Comparison of ENCODE assay signal across 23 cellular contexts in genomic region chr5:82150562-82150961, GRCh38.
DNase-seq lines count a peak whose midpoint lies in the region; ATAC-seq and TF ChIP-seq lines count a peak whose summit lies in the region.
"Had no signal": no experiment of that assay in that cellular context is flagged by ENCODE, and none has a peak within 500 bp of the region (broad histone marks: within the 10 kb centered on the region; RNA-seq: fewer than 3 reads in every experiment).

No MANE protein-coding gene starts in this region.

- no peaks in the 10 kb centered on the region for H3K9me3 Mint-ChIP-seq in nephron
- H3K9me3 Mint-ChIP-seq: activated naive CD8-positive, alpha-beta T cell treated with anti-CD3 and anti-CD28 coated beads, Interleukin-2, amount 10 ng/mL, durations not matched to agents 7 days and 5 days; central memory CD8-positive, alpha-beta T cell; stimulated activated naive CD8-positive, alpha-beta T cell treated with anti-CD3 and anti-CD28 coated beads, Interleukin-15, amount 100 ng/mL, for 72 hours; T-helper 2 cell treated with Interferon-gamma antibody and Interleukin-4, amounts not matched to agents 5 μg/mL and 100 μg/mL, for 36 hours had no signal

- H3K27me3 Mint-ChIP-seq in nephron (ENCODE audit: low read depth) = no peaks in the 10 kb centered on the region
- H3K27me3 Mint-ChIP-seq: activated naive CD8-positive, alpha-beta T cell treated with anti-CD3 and anti-CD28 coated beads, Interleukin-2, amount 10 ng/mL, durations not matched to agents 7 days and 5 days; CD4-positive, alpha-beta memory T cell; central memory CD8-positive, alpha-beta T cell; stimulated activated naive CD8-positive, alpha-beta T cell treated with anti-CD3 and anti-CD28 coated beads, Interleukin-15, amount 100 ng/mL, for 72 hours had no signal

- H3K36me3 Mint-ChIP-seq in nephron (ENCODE audit: low read depth) = no peaks in the 10 kb centered on the region

- no peak for TF ChIP-seq CTCF in nephron (IDR thresholded peaks at IDR 0.05; ENCODE audit: unreplicated experiment in 3 of 3)

- peaks cover 6% of the 10 kb centered on the region for H3K4me1 Mint-ChIP-seq in nephron
- H3K4me1 Mint-ChIP-seq: activated naive CD8-positive, alpha-beta T cell treated with anti-CD3 and anti-CD28 coated beads, Interleukin-2, amount 10 ng/mL, durations not matched to agents 7 days and 5 days; CD4-positive, alpha-beta memory T cell; central memory CD8-positive, alpha-beta T cell; stimulated activated naive CD8-positive, alpha-beta T cell treated with anti-CD3 and anti-CD28 coated beads, Interleukin-15, amount 100 ng/mL, for 72 hours had no signal

- DNase-seq in ELR (ENCODE audit: low read depth) = peak; percentile 3
- DNase-seq in LHCN-M2 (ENCODE audit: low read depth) = peak; percentile 21
- peak; percentile 18 for DNase-seq in fibroblast of gingiva (ENCODE audit: low read depth)
- no peak for DNase-seq in NCI-H146 treated with DMSO at 0.1 percent for 48 hours (lab: John Stamatoyannopoulos, UW; ENCODE audit: unreplicated experiment)
- DNase-seq in stimulated activated CD8-positive, alpha-beta memory T cell treated with anti-CD3 and anti-CD28 coated beads, Interleukin-4, amount 100 ng/mL, for 48 hours = no peak
- DNase-seq in dedifferentiated amniotic fluid mesenchymal stem cell (ENCODE audit: extremely low spot score) = no peak
- DNase-seq: activated CD4-positive, alpha-beta T cell treated with anti-CD3 and anti-CD28 coated beads for 48 hours; activated gamma-delta T cell; activated naive CD8-positive, alpha-beta T cell treated with anti-CD3 and anti-CD28 coated beads, Interleukin-2, amount 10 ng/mL, durations not matched to agents 7 days and 5 days; activated T-cell treated with anti-CD3 and anti-CD28 coated beads, Interleukin-2, amount 50 U/mL, for 1 hour; CD4-positive, alpha-beta memory T cell; dermis blood vessel endothelial cell; KG1; NCI-H146; NCI-H510A; NK-92 treated with Interleukin-12 subunit alpha and Interleukin-12 subunit beta, amount 100 ng/mL, for 24 hours; SHP77 treated with DMSO at 0.1 percent for 48 hours; stimulated activated naive CD8-positive, alpha-beta T cell treated with anti-CD3 and anti-CD28 coated beads, Interleukin-15, amount 100 ng/mL, for 72 hours; thyroid gland had no signal

- ATAC-seq in HG03439 (IDR thresholded peaks at IDR 0.05; ENCODE audit: unreplicated experiment) = no peak
- ATAC-seq: stimulated activated naive CD8-positive, alpha-beta T cell treated with anti-CD3 and anti-CD28 coated beads, Interleukin-15, amount 100 ng/mL, for 72 hours had no signal

- H3K27ac Mint-ChIP-seq in nephron = peak overlapping the region; percentile 17 to 73 (median 62)
- H3K27ac Mint-ChIP-seq: activated naive CD8-positive, alpha-beta T cell treated with anti-CD3 and anti-CD28 coated beads, Interleukin-2, amount 10 ng/mL, durations not matched to agents 7 days and 5 days; CD4-positive, alpha-beta memory T cell; stimulated activated naive CD8-positive, alpha-beta T cell treated with anti-CD3 and anti-CD28 coated beads, Interleukin-15, amount 100 ng/mL, for 72 hours; T-helper 2 cell treated with Interferon-gamma antibody and Interleukin-4, amounts not matched to agents 5 μg/mL and 100 μg/mL, for 36 hours had no signal

- no peak overlapping the region for H3K4me3 Mint-ChIP-seq in nephron
- H3K4me3 Mint-ChIP-seq: activated naive CD8-positive, alpha-beta T cell treated with anti-CD3 and anti-CD28 coated beads, Interleukin-2, amount 10 ng/mL, durations not matched to agents 7 days and 5 days; CD4-positive, alpha-beta memory T cell; central memory CD8-positive, alpha-beta T cell; stimulated activated naive CD8-positive, alpha-beta T cell treated with anti-CD3 and anti-CD28 coated beads, Interleukin-15, amount 100 ng/mL, for 72 hours; T-helper 2 cell treated with Interferon-gamma antibody and Interleukin-4, amounts not matched to agents 5 μg/mL and 100 μg/mL, for 36 hours had no signal

Comparison
In these comparisons a context has a peak if more than half of its experiments do, and no peak if none do; other contexts are left out.
1. DNase-seq: peak in ELR (single experiment), LHCN-M2 (single experiment) and fibroblast of gingiva (single experiment); none in NCI-H146 treated with DMSO at 0.1 percent for 48 hours (single experiment), stimulated activated CD8-positive, alpha-beta memory T cell treated with anti-CD3 and anti-CD28 coated beads, Interleukin-4, amount 100 ng/mL, for 48 hours (single experiment) and dedifferentiated amniotic fluid mesenchymal stem cell (single experiment).